ENCODE assay signal across 17 cellular contexts in the genomic region with DNA sequence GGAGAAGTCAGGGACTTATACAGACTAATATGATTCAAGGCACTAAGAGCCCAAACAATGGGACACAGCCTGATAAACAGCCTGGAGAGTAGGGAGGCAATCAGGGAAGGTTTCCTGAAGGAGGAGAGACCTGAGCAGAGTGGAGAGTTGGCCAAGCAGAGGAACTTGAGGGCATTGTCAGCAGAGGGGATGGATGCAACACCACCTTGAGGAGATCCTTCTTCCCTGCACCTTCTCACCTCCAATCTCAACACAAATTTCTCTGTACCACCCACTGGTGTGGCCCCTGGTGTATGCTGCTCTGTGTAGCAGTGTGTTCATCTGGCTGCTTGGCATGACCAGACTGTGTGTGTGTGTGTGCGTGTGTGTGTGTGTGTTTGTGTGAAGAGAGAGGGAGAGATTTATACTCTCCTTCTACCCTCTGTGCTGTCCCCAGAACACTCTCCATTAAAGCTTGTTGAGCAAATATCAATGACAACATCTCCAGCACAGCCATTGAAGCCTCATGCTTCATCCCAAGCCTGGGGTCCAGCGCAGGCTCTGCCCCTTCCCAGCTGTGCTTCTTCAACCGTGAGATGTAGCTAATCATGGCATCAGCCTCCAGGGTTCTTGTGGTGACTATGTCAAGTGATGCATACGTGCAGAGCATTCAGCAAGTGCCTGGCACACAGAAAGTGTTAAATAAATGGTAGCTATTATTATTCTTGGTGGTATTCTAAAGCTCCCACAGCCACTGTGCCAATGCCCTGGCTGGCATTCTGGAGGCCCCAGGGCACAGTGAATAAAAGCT.
"Had no signal": no experiment of that assay in that cellular context is flagged by ENCODE, and none has a peak within 500 bp of the region (broad histone marks: within the 10 kb centered on the region; RNA-seq: fewer than 3 reads in every experiment).

No MANE protein-coding gene starts in this region.

- H3K36me3 Mint-ChIP-seq: activated CD8-positive, alpha-beta memory T cell treated with anti-CD3 and anti-CD28 coated beads, Interleukin-2, amount 10 ng/mL, durations not matched to agents 7 days and 5 days; activated naive CD4-positive, alpha-beta T cell treated with anti-CD3 and anti-CD28 coated beads, Interleukin-2, amount 10 ng/mL, durations not matched to agents 7 days and 5 days had no signal

- DNase-seq: activated CD4-positive, alpha-beta T cell treated with anti-CD3 and anti-CD28 coated beads, Interleukin-2, amount 50 U/mL, for 4 hours; activated CD8-positive, alpha-beta memory T cell treated with anti-CD3 and anti-CD28 coated beads, Interleukin-2, amount 10 ng/mL, durations not matched to agents 7 days and 5 days; activated naive CD4-positive, alpha-beta T cell treated with anti-CD3 and anti-CD28 coated beads, Interleukin-2, amount 10 ng/mL, durations not matched to agents 7 days and 5 days; activated T-cell treated with anti-CD3 and anti-CD28 coated beads, Interleukin-2, amount 50 U/mL, for 1 hour; dorsolateral prefrontal cortex; hippocampal formation; kidney; mesendoderm; stimulated activated CD4-positive, alpha-beta T cell treated with anti-CD3 and anti-CD28 coated beads, Interleukin-1b, Interleukin-23, amount 100 ng/mL, for 48 hours had no signal

- H3K9me3 ChIP-seq: adrenal gland, esophagus muscularis mucosa had no signal

- H3K4me1 Mint-ChIP-seq: activated CD8-positive, alpha-beta memory T cell treated with anti-CD3 and anti-CD28 coated beads, Interleukin-2, amount 10 ng/mL, durations not matched to agents 7 days and 5 days; activated naive CD4-positive, alpha-beta T cell treated with anti-CD3 and anti-CD28 coated beads, Interleukin-2, amount 10 ng/mL, durations not matched to agents 7 days and 5 days had no signal

- H3K27ac Mint-ChIP-seq: activated CD8-positive, alpha-beta memory T cell treated with anti-CD3 and anti-CD28 coated beads, Interleukin-2, amount 10 ng/mL, durations not matched to agents 7 days and 5 days; activated naive CD4-positive, alpha-beta T cell treated with anti-CD3 and anti-CD28 coated beads, Interleukin-2, amount 10 ng/mL, durations not matched to agents 7 days and 5 days; T-helper 2 cell treated with Interferon-gamma antibody and Interleukin-4, amounts not matched to agents 5 μg/mL and 100 μg/mL, for 36 hours had no signal

- H3K27me3 ChIP-seq: adrenal gland, cardiac muscle cell, esophagus muscularis mucosa had no signal

- ATAC-seq: activated CD4-positive, CD25-positive, alpha-beta regulatory T cell treated with anti-CD3 and anti-CD28 coated beads, Interleukin-2, amount 50 U/mL, for 24 hours; activated CD8-positive, alpha-beta memory T cell treated with anti-CD3 and anti-CD28 coated beads, Interleukin-2, amount 10 ng/mL, durations not matched to agents 7 days and 5 days had no signal

- H3K27ac ChIP-seq: adrenal gland, cardiac muscle cell, dorsolateral prefrontal cortex, esophagus muscularis mucosa, thoracic aorta had no signal

- FAIRE-seq: endometrium, kidney had no signal

- H3K4me3 ChIP-seq: adrenal gland, cardiac muscle cell, dorsolateral prefrontal cortex, esophagus muscularis mucosa, thoracic aorta had no signal

- H3K4me3 Mint-ChIP-seq: activated CD8-positive, alpha-beta memory T cell treated with anti-CD3 and anti-CD28 coated beads, Interleukin-2, amount 10 ng/mL, durations not matched to agents 7 days and 5 days; activated naive CD4-positive, alpha-beta T cell treated with anti-CD3 and anti-CD28 coated beads, Interleukin-2, amount 10 ng/mL, durations not matched to agents 7 days and 5 days; nephron; T-helper 2 cell treated with Interferon-gamma antibody and Interleukin-4, amounts not matched to agents 5 μg/mL and 100 μg/mL, for 36 hours had no signal

- H3K27me3 Mint-ChIP-seq: activated CD8-positive, alpha-beta memory T cell treated with anti-CD3 and anti-CD28 coated beads, Interleukin-2, amount 10 ng/mL, durations not matched to agents 7 days and 5 days; activated naive CD4-positive, alpha-beta T cell treated with anti-CD3 and anti-CD28 coated beads, Interleukin-2, amount 10 ng/mL, durations not matched to agents 7 days and 5 days had no signal

- H3K9me3 Mint-ChIP-seq: T-helper 2 cell treated with Interferon-gamma antibody and Interleukin-4, amounts not matched to agents 5 μg/mL and 100 μg/mL, for 36 hours had no signal

- H3K4me1 ChIP-seq: adrenal gland, esophagus muscularis mucosa had no signal

- H3K36me3 ChIP-seq: adrenal gland, cardiac muscle cell, esophagus muscularis mucosa, thoracic aorta had no signal
